Comparison of ENCODE assay signal across 8 cellular contexts in genomic region chr6:95576621-95577316, GRCh38. TPM values are rescaled to one million over a fixed set of nuclear protein-coding genes. Genes with fewer than 3 reads are reported as not detected.
DNase-seq lines count a peak whose midpoint lies in the region; ATAC-seq and TF ChIP-seq lines count a peak whose summit lies in the region.

No MANE protein-coding gene starts in this region.

- peaks cover 28% of the 10 kb centered on the region for H3K4me1 Mint-ChIP-seq in nephron

- no peaks in the 10 kb centered on the region for H3K27me3 ChIP-seq in BJ (ENCODE audit: control insufficient read depth, insufficient read depth, low read length)

- peak overlapping the region; percentile 58 for H3K4me3 ChIP-seq in BJ (ENCODE audit: low read depth, low read length)
- H3K4me3 ChIP-seq in epithelial cell of proximal tubule (ENCODE audit: low read depth, low read length), result peak overlapping the region; percentile 93

- H3K27me3 Mint-ChIP-seq in nephron (ENCODE audit: low read depth), result no peaks in the 10 kb centered on the region

- peak; percentile 22 for ATAC-seq in GM18519 (IDR thresholded peaks at IDR 0.05; ENCODE audit: low FRiP score, unreplicated experiment)
- ATAC-seq in HG03135 (IDR thresholded peaks at IDR 0.05; ENCODE audit: unreplicated experiment), result peak; percentile 17
- ATAC-seq in SK-N-SH treated with all-trans-retinoic acid at 6 μM for 48 hours, result peak; percentile 45

- CTCF ChIA-PET in BJ (lab: Yijun Ruan, JAX), result no interaction called here

- no peaks in the 10 kb centered on the region for H3K36me3 Mint-ChIP-seq in nephron (ENCODE audit: low read depth)

- peak overlapping the region; percentile 96 to 100 (median 98) for H3K27ac Mint-ChIP-seq in nephron

- no peak for DNase-seq in BJ (ENCODE audit: low read depth)
- no peak for DNase-seq in epithelial cell of proximal tubule (ENCODE audit: low read depth)
- no peak for DNase-seq in NCI-H187 treated with DMSO at 0.1 percent for 48 hours (lab: John Stamatoyannopoulos, UW)
- DNase-seq in NCI-H524 treated with DMSO at 0.1 percent for 48 hours (lab: John Stamatoyannopoulos, UW), result no peak

- TF ChIP-seq CTCF in BJ (IDR thresholded peaks at IDR 0.05; ENCODE audit: insufficient read depth, low read depth, low read length) (no peak), epithelial cell of proximal tubule (conservative IDR thresholded peaks at IDR 0.05; ENCODE audit: low read depth, low read length) (no peak), nephron (IDR thresholded peaks at IDR 0.05; ENCODE audit: unreplicated experiment in 3 of 3) (no peak)

- POLR2A ChIA-PET in BJ (lab: Charles Lee), result interaction anchor here (0.6 kb wide), 1 partner anchor 40 kb away, joined by 5 read pairs; no protein-coding TSS in a partner anchor

- no peaks in the 10 kb centered on the region for H3K36me3 ChIP-seq in BJ (ENCODE audit: control insufficient read depth, insufficient read depth, low read length)

- H3K4me3 Mint-ChIP-seq in nephron, result peak overlapping the region; percentile 96 to 100 (median 98)

- H3K9me3 Mint-ChIP-seq in nephron, result no peaks in the 10 kb centered on the region

TF ChIP-seq in SK-N-SH treated with all-trans-retinoic acid at 6 μM for 48 hours, 23 proteins besides CTCF, POLR2A, EP300 and RAD21:
- no peak for TF ChIP-seq GLIS3 (CRISPR knock-in tag; IDR thresholded peaks at IDR 0.05)
- no peak for TF ChIP-seq RARB (CRISPR knock-in tag; IDR thresholded peaks at IDR 0.05)
- TF ChIP-seq ESRRG (CRISPR knock-in tag; IDR thresholded peaks at IDR 0.05), result no peak
- TF ChIP-seq CSDC2 (CRISPR knock-in tag; IDR thresholded peaks at IDR 0.05), result no peak

RNA-seq across cellular contexts. Expression of gene MANEA, which starts 0.6 kb away (rescaled TPM):
- 3.8 and 9.6 TPM in 2 replicates for polyA plus RNA-seq in BJ (2011; rRNA removed)
- polyA minus RNA-seq in BJ (2011; rRNA and poly(A)+ RNA removed), result 1.4 and 2.5 TPM in 2 replicates
- 8.9 and 14.4 TPM in 2 replicates for total RNA-seq in epithelial cell of proximal tubule
